ENCODE assay signal across 8 cellular contexts in the genomic region with DNA sequence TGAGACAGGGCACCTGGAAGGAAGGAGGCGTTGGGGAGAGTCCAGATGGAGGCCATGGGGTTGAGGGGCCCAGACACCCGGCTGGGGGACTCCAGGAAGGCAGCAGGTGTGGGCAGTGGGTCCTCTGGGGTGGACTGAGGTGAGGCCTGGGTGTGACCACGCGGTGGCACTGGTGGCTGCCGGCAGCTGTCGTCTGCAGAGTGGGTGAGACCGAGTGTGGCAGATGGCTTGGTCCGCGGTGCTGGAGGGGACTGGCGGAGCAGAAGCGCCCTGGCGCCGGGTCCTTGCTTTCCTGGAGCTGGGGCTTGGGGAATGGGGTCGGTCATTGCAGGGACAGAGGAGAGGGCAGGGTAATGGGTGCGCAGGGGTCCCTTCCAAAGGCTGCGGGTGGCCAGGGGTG. TPM values are rescaled to one million over a fixed set of nuclear protein-coding genes. Genes with fewer than 3 reads are reported as not detected.
DNase-seq lines count a peak whose midpoint lies in the region; ATAC-seq and TF ChIP-seq lines count a peak whose summit lies in the region.

No MANE protein-coding gene starts in this region.

- DNase-seq in activated T-cell treated with anti-CD3 and anti-CD28 coated beads, Interleukin-2, amount 50 U/mL, for 24 hours = no peak
- DNase-seq in activated T-cell treated with anti-CD3 and anti-CD28 coated beads, Interleukin-2, amount 50 U/mL, for 48 hours = no peak
- peak; percentile 27 for DNase-seq in NCI-H69 (lab: John Stamatoyannopoulos, UW)
- DNase-seq in epithelial cell of esophagus (ENCODE audit: low read depth) = no peak
- DNase-seq in sciatic nerve (ENCODE audit: low spot score) = no peak
- no peak for DNase-seq in AG20443 (ENCODE audit: low spot score)
- no peak for DNase-seq in epidermal melanocyte (ENCODE audit: insufficient read length, low spot score)

- TF ChIP-seq CTCF in epithelial cell of esophagus (IDR thresholded peaks at IDR 0.05; ENCODE audit: insufficient read depth, low read depth, low read length, missing control alignments) = no peak

- peak overlapping the region; percentile 25 for H3K4me3 ChIP-seq in epithelial cell of esophagus (ENCODE audit: low read length)

- intact Hi-C loops in sciatic nerve (cut with DNase I) = no loop called here

- no peaks in the 10 kb centered on the region for H3K36me3 Mint-ChIP-seq in activated T-cell treated with anti-CD3 and anti-CD28 coated beads, Interleukin-2, amount 50 U/mL, for 24 hours (ENCODE audit: low read depth)

- H3K9me3 Mint-ChIP-seq in activated T-cell treated with anti-CD3 and anti-CD28 coated beads, Interleukin-2, amount 50 U/mL, for 24 hours = no peaks in the 10 kb centered on the region

- peak overlapping the region; percentile 47 for H3K27ac Mint-ChIP-seq in activated T-cell treated with anti-CD3 and anti-CD28 coated beads, Interleukin-2, amount 50 U/mL, for 24 hours

- peaks cover 30% of the 10 kb centered on the region for H3K27me3 Mint-ChIP-seq in activated T-cell treated with anti-CD3 and anti-CD28 coated beads, Interleukin-2, amount 50 U/mL, for 24 hours

- H3K4me1 Mint-ChIP-seq in activated T-cell treated with anti-CD3 and anti-CD28 coated beads, Interleukin-2, amount 50 U/mL, for 24 hours (ENCODE audit: low read depth) = peaks cover 9% of the 10 kb centered on the region

- ATAC-seq in sciatic nerve = peak; percentile 7
- ATAC-seq in GM21786 (IDR thresholded peaks at IDR 0.05; ENCODE audit: unreplicated experiment) = no peak

- peak overlapping the region; percentile 43 for H3K4me3 Mint-ChIP-seq in activated T-cell treated with anti-CD3 and anti-CD28 coated beads, Interleukin-2, amount 50 U/mL, for 24 hours

RNA-seq across cellular contexts. Expression of gene AGRN, which starts 12.5 kb away (rescaled TPM):
- 22.0 TPM for total RNA-seq in sciatic nerve

RNA-seq across cellular contexts. Expression of gene ISG15, which starts 19.1 kb away (rescaled TPM):
- total RNA-seq in sciatic nerve = 18.8 TPM

RNA-seq across cellular contexts. Expression of gene HES4, which starts 32.5 kb away (rescaled TPM):
- 30.5 TPM for total RNA-seq in sciatic nerve

RNA-seq across cellular contexts. Expression of gene RNF223, which starts 41.7 kb away (rescaled TPM):
- total RNA-seq in sciatic nerve = not detected

RNA-seq across cellular contexts. Expression of gene PERM1, which starts 50.5 kb away (rescaled TPM):
- total RNA-seq in sciatic nerve = not detected
